Comparison of ENCODE assay signal across 6 cellular contexts in the genomic region with DNA sequence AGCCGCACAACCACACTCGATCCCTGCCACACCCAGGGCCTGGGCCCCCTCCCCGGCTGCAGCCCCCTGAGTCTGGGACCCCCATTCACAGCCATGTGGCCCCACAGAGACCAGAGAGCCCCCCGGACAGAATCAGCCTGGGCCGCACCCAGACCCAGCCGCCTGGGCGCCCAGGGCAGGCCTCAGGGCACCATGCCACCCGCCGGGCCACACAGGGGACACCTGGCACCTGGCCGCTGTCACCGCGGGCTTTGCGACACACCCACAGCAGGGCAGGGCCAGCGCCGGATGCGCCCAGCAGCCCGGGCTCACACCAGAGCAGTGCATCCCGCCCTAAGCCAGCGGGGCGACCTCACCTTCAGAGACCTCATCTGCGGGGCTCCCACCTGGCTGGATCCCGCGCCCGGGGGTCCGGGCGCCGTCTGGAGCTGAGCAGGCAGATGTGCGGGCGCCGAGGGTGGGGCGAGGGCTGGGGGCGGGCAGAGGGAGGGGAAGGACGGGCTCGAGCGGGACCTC. TPM values are rescaled to one million over a fixed set of nuclear protein-coding genes. Genes with fewer than 3 reads are reported as not detected.
A peak's percentile ranks its signal among the peaks of the same experiment; 100 is the strongest.
DNase-seq lines count a peak whose midpoint lies in the region; ATAC-seq, FAIRE-seq and TF ChIP-seq lines count a peak whose summit lies in the region.

No MANE protein-coding gene starts in this region.

- no peaks in the 10 kb centered on the region for H3K9me3 Mint-ChIP-seq in activated CD4-positive, alpha-beta T cell treated with anti-CD3 and anti-CD28 coated beads, Interleukin-2, amount 10 ng/mL, durations not matched to agents 24 days and 14 days
- no peaks in the 10 kb centered on the region for H3K9me3 Mint-ChIP-seq in stimulated activated effector memory CD8-positive, alpha-beta T cell treated with anti-CD3 and anti-CD28 coated beads, Interleukin-12 subunit alpha, Interleukin-12 subunit beta, amount 100 ng/mL, for 72 hours

- no peak for TF ChIP-seq EP300 in H1 (IDR thresholded peaks at IDR 0.05; ENCODE audit: borderline replicate concordance in 1 of 2, low read depth in 2 of 2, low read length in 2 of 2)

- CTCF ChIA-PET in H1 (lab: Charles Lee; ENCODE audit: partially characterized antibody), result no interaction called here

- H3K4ac ChIP-seq in H1 (replicated peaks; ENCODE audit: insufficient read length, low read depth, low read length), result no peak overlapping the region

- H4K91ac ChIP-seq in H1 (replicated peaks; ENCODE audit: insufficient read length, low read length), result no peak overlapping the region

- TF ChIP-seq POLR2A in H1 (IDR thresholded peaks at IDR 0.05; ENCODE audit: control extremely low read depth in 1 of 2, low read depth in 2 of 2, low read length in 2 of 2), result no peak

- H3K79me1 ChIP-seq in H1 (ENCODE audit: low read depth, low read length), result no peaks in the 10 kb centered on the region

- H2BK15ac ChIP-seq in H1 (ENCODE audit: low read length), result 0 out of 2 replicates have a peak overlapping the region, but pooled peaks have one; percentile 99

- no peak for TF ChIP-seq RAD21 in H1 (IDR thresholded peaks at IDR 0.05 in 1 of 2, conservative IDR thresholded peaks at IDR 0.05 in 1 of 2; ENCODE audit: low read depth in 2 of 2, low read length in 2 of 2)

- POLR2A ChIA-PET in H1 (lab: Charles Lee; ENCODE audit: partially characterized antibody), result no interaction called here

- no peak for TF ChIP-seq CTCF in H1 (IDR thresholded peaks at IDR 0.05; ENCODE audit: control extremely low read depth in 1 of 3, insufficient read depth in 1 of 3, low read depth in 1 of 3, low read length in 3 of 3)

- peaks cover 6% of the 10 kb centered on the region for H3K4me1 Mint-ChIP-seq in activated CD4-positive, alpha-beta T cell treated with anti-CD3 and anti-CD28 coated beads, Interleukin-2, amount 10 ng/mL, durations not matched to agents 24 days and 14 days
- H3K4me1 Mint-ChIP-seq in stimulated activated effector memory CD8-positive, alpha-beta T cell treated with anti-CD3 and anti-CD28 coated beads, Interleukin-12 subunit alpha, Interleukin-12 subunit beta, amount 100 ng/mL, for 72 hours, result peaks cover 10% of the 10 kb centered on the region

- no peaks in the 10 kb centered on the region for H3K79me2 ChIP-seq in H1 (ENCODE audit: control insufficient read depth in 1 of 2, insufficient read depth in 2 of 2, low read length in 2 of 2)

- H3K4me1 ChIP-seq in H1 (replicated peaks in 1 of 4; ENCODE audit: control insufficient read depth in 3 of 4, insufficient read depth in 4 of 4, low read length in 3 of 4), result peaks cover 3 to 14% (median 12%) of the 10 kb centered on the region in 4 experiments

- H4K20me1 ChIP-seq in H1 (replicated peaks in 1 of 2; ENCODE audit: control insufficient read depth in 1 of 2, insufficient read depth in 2 of 2, low read length in 2 of 2), result peaks cover 0 to 8% of the 10 kb centered on the region in 2 experiments

- H3K18ac ChIP-seq in H1 (ENCODE audit: extremely low read depth, low read length), result no peak overlapping the region

- H2BK12ac ChIP-seq in H1 (ENCODE audit: low read depth, low read length), result 0 out of 2 replicates have a peak overlapping the region, but pooled peaks have one; percentile 50

- 0 out of 2 replicates have a peak overlapping the region, but pooled peaks have one; percentile 5 for H4K8ac ChIP-seq in H1 (ENCODE audit: extremely low read depth, insufficient read depth, low read length)

- no peaks in the 10 kb centered on the region for H3K9me3 ChIP-seq in H1 (ENCODE audit: insufficient read depth in 2 of 2, low read depth in 1 of 2, low read length in 1 of 2)

- H3K36me3 ChIP-seq in H1 (ENCODE audit: control insufficient read depth in 2 of 4, insufficient read depth in 4 of 4, low read length in 3 of 4), result peaks cover 0 to 2% (median 0%) of the 10 kb centered on the region in 4 experiments; a peak in 1 of 8 replicates

- no peak overlapping the region for H2BK120ac ChIP-seq in H1 (replicated peaks; ENCODE audit: low read depth, low read length)

- no peak overlapping the region for H2BK5ac ChIP-seq in H1 (ENCODE audit: low read depth, low read length)

- WGBS in H1 (ENCODE audit: extremely low coverage in 1 of 2, insufficient coverage in 1 of 2, insufficient read length in 1 of 2, insufficient replicate concordance in 2 of 2, low coverage in 1 of 2, low lambda C conversion rate in 2 of 2, missing lambda C conversion rate in 1 of 2), 2 experiments, result 25% methylated on average over 27 of the region's 35 CpGs; no CpG with 5 or more reads in 1 of the 2 experiments

- H3K27ac ChIP-seq in H1 (ENCODE audit: low read depth, low read length), result no peak overlapping the region

- peak overlapping the region; percentile 82 to 83 for H3K4me2 ChIP-seq in H1 (ENCODE audit: insufficient read depth in 1 of 2, low read depth in 2 of 2, low read length in 2 of 2)

- H2AFZ ChIP-seq in H1 (ENCODE audit: low read length), result no peak overlapping the region

- DNase-seq in activated CD4-positive, alpha-beta T cell treated with anti-CD3 and anti-CD28 coated beads, Interleukin-2, amount 10 ng/mL, durations not matched to agents 24 days and 14 days, result peak; percentile 75
- no peak for DNase-seq in activated CD4-positive, alpha-beta T cell treated with anti-CD3 and anti-CD28 coated beads, Interleukin-2, amount 50 U/mL, for 1 hour
- DNase-seq in H1 (ENCODE audit: low read depth in 1 of 2, low spot score in 2 of 2), result peak in 1 of 2 experiments; percentile 62
- DNase-seq in stimulated activated effector memory CD8-positive, alpha-beta T cell treated with anti-CD3 and anti-CD28 coated beads, Interleukin-12 subunit alpha, Interleukin-12 subunit beta, amount 100 ng/mL, for 72 hours (ENCODE audit: low spot score in 2 of 2), result no peak
- no peak for DNase-seq in NCI-H2227 treated with DMSO at 0.1 percent for 48 hours (lab: John Stamatoyannopoulos, UW)

- no peak overlapping the region for H3K4me3 Mint-ChIP-seq in activated CD4-positive, alpha-beta T cell treated with anti-CD3 and anti-CD28 coated beads, Interleukin-2, amount 10 ng/mL, durations not matched to agents 24 days and 14 days
- no peak overlapping the region for H3K4me3 Mint-ChIP-seq in stimulated activated effector memory CD8-positive, alpha-beta T cell treated with anti-CD3 and anti-CD28 coated beads, Interleukin-12 subunit alpha, Interleukin-12 subunit beta, amount 100 ng/mL, for 72 hours

- no peak for FAIRE-seq in H1 (lab: Jason Lieb, UNC)

- H3K4me3 ChIP-seq in H1 (ENCODE audit: extremely low read depth in 1 of 4, insufficient read depth in 2 of 4, low read depth in 3 of 4, low read length in 4 of 4), result peak overlapping the region; percentile 15 to 64 (median 36); a peak in 7 of 8 replicates

- intact Hi-C loops in activated CD4-positive, alpha-beta T cell treated with anti-CD3 and anti-CD28 coated beads, Interleukin-2, amount 10 ng/mL, durations not matched to agents 24 days and 14 days (cut with micrococcal nuclease), result no loop called here

- H3K27me3 Mint-ChIP-seq in activated CD4-positive, alpha-beta T cell treated with anti-CD3 and anti-CD28 coated beads, Interleukin-2, amount 10 ng/mL, durations not matched to agents 24 days and 14 days, result peaks cover 6% of the 10 kb centered on the region

- no peak overlapping the region for H3K56ac ChIP-seq in H1 (replicated peaks; ENCODE audit: insufficient read length, low read depth, low read length)

- no peak overlapping the region for H3K23ac ChIP-seq in H1 (ENCODE audit: insufficient read length)

- peaks cover 0 to 16% (median 13%) of the 10 kb centered on the region in 4 experiments; a peak in 5 of 7 replicates for H3K27me3 ChIP-seq in H1 (replicated peaks in 1 of 4; ENCODE audit: control insufficient read depth in 3 of 4, extremely low read depth in 1 of 4, insufficient read depth in 3 of 4, low read length in 3 of 4)

- H2BK20ac ChIP-seq in H1 (ENCODE audit: low read length), result no peak overlapping the region

- H3K23me2 ChIP-seq in H1 (ENCODE audit: low read depth, low read length), result peaks cover 18% of the 10 kb centered on the region; the same call in 1 of the 2 replicates

- peak; percentile 69 for ATAC-seq in stimulated activated effector memory CD8-positive, alpha-beta T cell treated with anti-CD3 and anti-CD28 coated beads, Interleukin-12 subunit alpha, Interleukin-12 subunit beta, amount 100 ng/mL, for 72 hours
- ATAC-seq in HG02678 (IDR thresholded peaks at IDR 0.05; ENCODE audit: unreplicated experiment), result no peak

- H3K9ac ChIP-seq in H1 (replicated peaks in 1 of 4; ENCODE audit: extremely low read depth in 1 of 4, low read depth in 3 of 4, low read length in 3 of 4), result no peak overlapping the region; a peak in 1 of 7 replicates

- no peak overlapping the region for H2AK5ac ChIP-seq in H1 (ENCODE audit: low read depth, low read length)

- H3K14ac ChIP-seq in H1 (ENCODE audit: insufficient read length), result no peak overlapping the region

- peaks cover 6% of the 10 kb centered on the region for H3K36me3 Mint-ChIP-seq in activated CD4-positive, alpha-beta T cell treated with anti-CD3 and anti-CD28 coated beads, Interleukin-2, amount 10 ng/mL, durations not matched to agents 24 days and 14 days (ENCODE audit: low read depth)
- H3K36me3 Mint-ChIP-seq in stimulated activated effector memory CD8-positive, alpha-beta T cell treated with anti-CD3 and anti-CD28 coated beads, Interleukin-12 subunit alpha, Interleukin-12 subunit beta, amount 100 ng/mL, for 72 hours, result peaks cover 4% of the 10 kb centered on the region

- H3K27ac Mint-ChIP-seq in activated CD4-positive, alpha-beta T cell treated with anti-CD3 and anti-CD28 coated beads, Interleukin-2, amount 10 ng/mL, durations not matched to agents 24 days and 14 days, result no peak overlapping the region
- H3K27ac Mint-ChIP-seq in stimulated activated effector memory CD8-positive, alpha-beta T cell treated with anti-CD3 and anti-CD28 coated beads, Interleukin-12 subunit alpha, Interleukin-12 subunit beta, amount 100 ng/mL, for 72 hours, result no peak overlapping the region

- no peak overlapping the region for H4K5ac ChIP-seq in H1 (ENCODE audit: insufficient read length, low read depth, low read length)

RNA-seq across cellular contexts. Expression of a gene that starts 0.4 kb away (rescaled TPM):
- total RNA-seq in activated CD4-positive, alpha-beta T cell treated with anti-CD3 and anti-CD28 coated beads, Interleukin-2, amount 10 ng/mL, durations not matched to agents 24 days and 14 days, result 0.42 and 0.50 TPM in 2 replicates
- 0.50 and 0.75 TPM in 2 replicates for total RNA-seq in H1 (2021; fragmentation: NEBNext Ultra II Directional; extraction: Animal tissue kit (Norgen Biotek cat#: 25700))
- polyA plus RNA-seq in H1 (2011; rRNA removed), result 0.39 and 0.80 TPM in 2 replicates
- polyA plus RNA-seq in H1 (2011; cell fraction: cytosol; rRNA removed), result 0.31 TPM
- polyA plus RNA-seq in H1 (2011; cell fraction: nucleus; rRNA removed), result 0.20 TPM
- 0.22 to 0.59 TPM (median 0.48 TPM) in 4 replicates for polyA plus RNA-seq in H1 (2012, experiment 1 of 2)
- polyA plus RNA-seq in H1 (2012, experiment 2 of 2), result 0.39 TPM
- 0.97 TPM for polyA plus RNA-seq in H1 (2013, experiment 1 of 2)
- 1.2 TPM for polyA plus RNA-seq in H1 (2013, experiment 2 of 2)
- 0.10 and 0.22 TPM in 2 replicates for polyA minus RNA-seq in H1 (2011; rRNA and poly(A)+ RNA removed)
- not detected for polyA minus RNA-seq in H1 (2011; cell fraction: cytosol; rRNA and poly(A)+ RNA removed)
- 0.40 TPM for polyA minus RNA-seq in H1 (2011; cell fraction: nucleus; rRNA and poly(A)+ RNA removed)

RNA-seq across cellular contexts. Expression of a gene that starts 20.4 kb away (rescaled TPM):
- 37.4 and 39.6 TPM in 2 replicates for total RNA-seq in activated CD4-positive, alpha-beta T cell treated with anti-CD3 and anti-CD28 coated beads, Interleukin-2, amount 10 ng/mL, durations not matched to agents 24 days and 14 days
- total RNA-seq in H1 (2021; fragmentation: NEBNext Ultra II Directional; extraction: Animal tissue kit (Norgen Biotek cat#: 25700)), result 29.9 and 36.2 TPM in 2 replicates
- 25.8 and 44.1 TPM in 2 replicates for polyA plus RNA-seq in H1 (2011; rRNA removed)
- 33.5 TPM for polyA plus RNA-seq in H1 (2011; cell fraction: cytosol; rRNA removed)
- 65.4 TPM for polyA plus RNA-seq in H1 (2011; cell fraction: nucleus; rRNA removed)
- polyA plus RNA-seq in H1 (2012, experiment 1 of 2), result 15.6 to 34.3 TPM (median 26.9 TPM) in 4 replicates
- 19.2 TPM for polyA plus RNA-seq in H1 (2012, experiment 2 of 2)
- polyA plus RNA-seq in H1 (2013, experiment 1 of 2), result 28.0 TPM
- polyA plus RNA-seq in H1 (2013, experiment 2 of 2), result 26.4 TPM
- 7.5 and 9.4 TPM in 2 replicates for polyA minus RNA-seq in H1 (2011; rRNA and poly(A)+ RNA removed)
- polyA minus RNA-seq in H1 (2011; cell fraction: cytosol; rRNA and poly(A)+ RNA removed), result 17.5 TPM
- 16.0 TPM for polyA minus RNA-seq in H1 (2011; cell fraction: nucleus; rRNA and poly(A)+ RNA removed)

RNA-seq across cellular contexts. Expression of a gene that starts 21.0 kb away (rescaled TPM):
- 0.36 and 0.37 TPM in 2 replicates for total RNA-seq in activated CD4-positive, alpha-beta T cell treated with anti-CD3 and anti-CD28 coated beads, Interleukin-2, amount 10 ng/mL, durations not matched to agents 24 days and 14 days
- 0.96 and 1.2 TPM in 2 replicates for total RNA-seq in H1 (2021; fragmentation: NEBNext Ultra II Directional; extraction: Animal tissue kit (Norgen Biotek cat#: 25700))
- polyA plus RNA-seq in H1 (2011; rRNA removed), result 1.0 and 1.3 TPM in 2 replicates
- 0.70 TPM for polyA plus RNA-seq in H1 (2011; cell fraction: cytosol; rRNA removed)
- 2.2 TPM for polyA plus RNA-seq in H1 (2011; cell fraction: nucleus; rRNA removed)
- polyA plus RNA-seq in H1 (2012, experiment 1 of 2), result 0.86 to 1.2 TPM (median 0.93 TPM) in 4 replicates
- polyA plus RNA-seq in H1 (2012, experiment 2 of 2), result 0.75 TPM
- 2.5 TPM for polyA plus RNA-seq in H1 (2013, experiment 1 of 2)
- 2.3 TPM for polyA plus RNA-seq in H1 (2013, experiment 2 of 2)
- polyA minus RNA-seq in H1 (2011; rRNA and poly(A)+ RNA removed), result 0.82 and 1.3 TPM in 2 replicates
- polyA minus RNA-seq in H1 (2011; cell fraction: cytosol; rRNA and poly(A)+ RNA removed), result 1.0 TPM
- polyA minus RNA-seq in H1 (2011; cell fraction: nucleus; rRNA and poly(A)+ RNA removed), result 0.80 TPM

RNA-seq across cellular contexts. Expression of a gene that starts 33.5 kb away (rescaled TPM):
- 53.7 and 59.3 TPM in 2 replicates for total RNA-seq in activated CD4-positive, alpha-beta T cell treated with anti-CD3 and anti-CD28 coated beads, Interleukin-2, amount 10 ng/mL, durations not matched to agents 24 days and 14 days
- total RNA-seq in H1 (2021; fragmentation: NEBNext Ultra II Directional; extraction: Animal tissue kit (Norgen Biotek cat#: 25700)), result 74.2 and 76.1 TPM in 2 replicates
- 42.9 and 63.9 TPM in 2 replicates for polyA plus RNA-seq in H1 (2011; rRNA removed)
- 62.4 TPM for polyA plus RNA-seq in H1 (2011; cell fraction: cytosol; rRNA removed)
- polyA plus RNA-seq in H1 (2011; cell fraction: nucleus; rRNA removed), result 98.9 TPM
- 44.6 to 66.7 TPM (median 62.4 TPM) in 4 replicates for polyA plus RNA-seq in H1 (2012, experiment 1 of 2)
- 60.0 TPM for polyA plus RNA-seq in H1 (2012, experiment 2 of 2)
- 69.5 TPM for polyA plus RNA-seq in H1 (2013, experiment 1 of 2)
- polyA plus RNA-seq in H1 (2013, experiment 2 of 2), result 62.3 TPM
- 5.2 and 6.5 TPM in 2 replicates for polyA minus RNA-seq in H1 (2011; rRNA and poly(A)+ RNA removed)
- 25.2 TPM for polyA minus RNA-seq in H1 (2011; cell fraction: cytosol; rRNA and poly(A)+ RNA removed)
- 26.3 TPM for polyA minus RNA-seq in H1 (2011; cell fraction: nucleus; rRNA and poly(A)+ RNA removed)

RNA-seq across cellular contexts. Expression of a gene that starts 48.8 kb away (rescaled TPM):
- total RNA-seq in activated CD4-positive, alpha-beta T cell treated with anti-CD3 and anti-CD28 coated beads, Interleukin-2, amount 10 ng/mL, durations not matched to agents 24 days and 14 days, result 119 and 124 TPM in 2 replicates
- 59.6 and 62.5 TPM in 2 replicates for total RNA-seq in H1 (2021; fragmentation: NEBNext Ultra II Directional; extraction: Animal tissue kit (Norgen Biotek cat#: 25700))
- 71.3 and 110 TPM in 2 replicates for polyA plus RNA-seq in H1 (2011; rRNA removed)
- polyA plus RNA-seq in H1 (2011; cell fraction: cytosol; rRNA removed), result 71.6 TPM
- 146 TPM for polyA plus RNA-seq in H1 (2011; cell fraction: nucleus; rRNA removed)
- 48.8 to 71.1 TPM (median 62.8 TPM) in 4 replicates for polyA plus RNA-seq in H1 (2012, experiment 1 of 2)
- 48.1 TPM for polyA plus RNA-seq in H1 (2012, experiment 2 of 2)
- polyA plus RNA-seq in H1 (2013, experiment 1 of 2), result 64.5 TPM
- polyA plus RNA-seq in H1 (2013, experiment 2 of 2), result 71.3 TPM
- 30.6 and 31.0 TPM in 2 replicates for polyA minus RNA-seq in H1 (2011; rRNA and poly(A)+ RNA removed)
- 48.5 TPM for polyA minus RNA-seq in H1 (2011; cell fraction: cytosol; rRNA and poly(A)+ RNA removed)
- 41.9 TPM for polyA minus RNA-seq in H1 (2011; cell fraction: nucleus; rRNA and poly(A)+ RNA removed)
